Comparison of ENCODE assay signal across 32 cellular contexts in genomic region chr12:79900951-79901350, GRCh38.
"Had no signal": no experiment of that assay in that cellular context is flagged by ENCODE, and none has a peak within 500 bp of the region (broad histone marks: within the 10 kb centered on the region; RNA-seq: fewer than 3 reads in every experiment).

No MANE protein-coding gene starts in this region.

- H3K27ac ChIP-seq: body of pancreas, SJCRH30 had no signal

- H3K27ac Mint-ChIP-seq: activated CD8-positive, alpha-beta memory T cell treated with anti-CD3 and anti-CD28 coated beads, Interleukin-2, amount 10 ng/mL, durations not matched to agents 7 days and 5 days; activated T-cell treated with anti-CD3 and anti-CD28 coated beads, Interleukin-2, amount 50 U/mL, for 24 hours; activated T-helper 1 cell treated with anti-CD3 and anti-CD28 coated beads, Interleukin-12 subunit alpha, Interleukin-12 subunit beta, Interleukin-2, Interleukin-4 antibody, amounts not matched to agents 30 ng/mL and 10 ng/mL and 1 ng/mL, durations not matched to agents 14 hours and 24 hours and 36 hours; T-helper 1 cell treated with Interleukin-12 subunit alpha and Interleukin-12 subunit beta and Interleukin-4 antibody, amounts not matched to agents 30 μg/mL and 1 μg/mL, for 36 hours had no signal

- H3K9me3 ChIP-seq: ascending aorta, body of pancreas, SJCRH30 had no signal

- DNase-seq: activated CD4-positive, alpha-beta T cell treated with anti-CD3 and anti-CD28 coated beads for 48 hours; activated CD4-positive, alpha-beta T cell treated with anti-CD3 and anti-CD28 coated beads, Interleukin-2, amount 50 U/mL, for 48 hours; activated CD4-positive, CD25-positive, alpha-beta regulatory T cell treated with anti-CD3 and anti-CD28 coated beads, Interleukin-2, amount 50 U/mL, for 72 hours; activated CD8-positive, alpha-beta memory T cell treated with anti-CD3 and anti-CD28 coated beads, Interleukin-2, amount 10 ng/mL, durations not matched to agents 7 days and 5 days; activated effector memory CD4-positive, alpha-beta T cell treated with Interleukin-2 at 50 U/mL for 16 hours; activated naive CD4-positive, alpha-beta T cell; activated T-cell treated with anti-CD3 and anti-CD28 coated beads, Interleukin-2, amount 50 U/mL, for 24 hours; amniotic stem cell; body of pancreas; Kasumi-1; KBM-7; MV-4-11; NCI-H1092 treated with DMSO at 0.1 percent for 48 hours; NCI-H1436; NCI-H1694 treated with DMSO at 0.1 percent for 48 hours; NCI-H2029 treated with DMSO at 0.1 percent for 48 hours; NCI-H345; NCI-H510A treated with DMSO at 0.1 percent for 48 hours; NCI-H69; NK-92 treated with Interleukin-12 subunit alpha and Interleukin-12 subunit beta, amount 100 ng/mL, for 24 hours; OCI-M1; RPMI8226; SJCRH30; T-helper 9 cell had no signal

- H3K9me3 Mint-ChIP-seq: activated naive CD4-positive, alpha-beta T cell treated with anti-CD3 and anti-CD28 coated beads, Interleukin-2, amount 50 U/mL, for 24 hours; activated T-cell treated with anti-CD3 and anti-CD28 coated beads, Interleukin-2, amount 50 U/mL, for 24 hours; activated T-helper 1 cell treated with anti-CD3 and anti-CD28 coated beads, Interleukin-12 subunit alpha, Interleukin-12 subunit beta, Interleukin-2, Interleukin-4 antibody, amounts not matched to agents 30 ng/mL and 10 ng/mL and 1 ng/mL, durations not matched to agents 14 hours and 24 hours and 36 hours; T-helper 1 cell treated with Interleukin-12 subunit alpha and Interleukin-12 subunit beta and Interleukin-4 antibody, amounts not matched to agents 30 μg/mL and 1 μg/mL, for 36 hours; WTC11 had no signal

- H3K4me3 Mint-ChIP-seq: activated CD8-positive, alpha-beta memory T cell treated with anti-CD3 and anti-CD28 coated beads, Interleukin-2, amount 10 ng/mL, durations not matched to agents 7 days and 5 days; activated naive CD4-positive, alpha-beta T cell treated with anti-CD3 and anti-CD28 coated beads, Interleukin-2, amount 50 U/mL, for 24 hours; activated T-cell treated with anti-CD3 and anti-CD28 coated beads, Interleukin-2, amount 50 U/mL, for 24 hours; activated T-helper 1 cell treated with anti-CD3 and anti-CD28 coated beads, Interleukin-12 subunit alpha, Interleukin-12 subunit beta, Interleukin-2, Interleukin-4 antibody, amounts not matched to agents 30 ng/mL and 10 ng/mL and 1 ng/mL, durations not matched to agents 14 hours and 24 hours and 36 hours; T-helper 1 cell treated with Interleukin-12 subunit alpha and Interleukin-12 subunit beta and Interleukin-4 antibody, amounts not matched to agents 30 μg/mL and 1 μg/mL, for 36 hours; WTC11 had no signal

- H3K36me3 ChIP-seq: ascending aorta had no signal

- ATAC-seq: activated CD8-positive, alpha-beta memory T cell treated with anti-CD3 and anti-CD28 coated beads, Interleukin-2, amount 10 ng/mL, durations not matched to agents 7 days and 5 days; body of pancreas; Panc1; Right ventricle myocardium inferior; SK-N-SH treated with all-trans-retinoic acid at 6 μM for 48 hours; WTC11 had no signal

- H3K27me3 ChIP-seq: ascending aorta, body of pancreas, SJCRH30 had no signal

- H3K27me3 Mint-ChIP-seq: activated CD8-positive, alpha-beta memory T cell treated with anti-CD3 and anti-CD28 coated beads, Interleukin-2, amount 10 ng/mL, durations not matched to agents 7 days and 5 days; activated naive CD4-positive, alpha-beta T cell treated with anti-CD3 and anti-CD28 coated beads, Interleukin-2, amount 50 U/mL, for 24 hours; activated T-cell treated with anti-CD3 and anti-CD28 coated beads, Interleukin-2, amount 50 U/mL, for 24 hours had no signal

- H3K4me3 ChIP-seq: ascending aorta, body of pancreas, SJCRH30 had no signal

- H3K36me3 Mint-ChIP-seq: WTC11 had no signal
